Comparison of ENCODE assay signal across 9 cellular contexts in genomic region chr10:103333934-103334520, GRCh38. TPM values are rescaled to one million over a fixed set of nuclear protein-coding genes. Genes with fewer than 3 reads are reported as not detected.
DNase-seq lines count a peak whose midpoint lies in the region; TF ChIP-seq lines count a peak whose summit lies in the region.
"Had no signal": no experiment of that assay in that cellular context is flagged by ENCODE, and none has a peak within 500 bp of the region (broad histone marks: within the 10 kb centered on the region; RNA-seq: fewer than 3 reads in every experiment).

No MANE protein-coding gene starts in this region.

- intact Hi-C loops in uterus (cut with DNase I; ENCODE audit: low total_unique reads), result no loop called here

- DNase-seq in A172 (ENCODE audit: low spot score), result peak; percentile 36
- peak; percentile 35 for DNase-seq in GM10248 (ENCODE audit: extremely low spot score)
- DNase-seq in Peyer's patch, result no peak
- peak; percentile 28 for DNase-seq in glomerular visceral epithelial cell (ENCODE audit: extremely low spot score)
- DNase-seq in uterus, result no peak
- no peak for DNase-seq in stimulated activated CD4-positive, alpha-beta T cell treated with anti-CD3 and anti-CD28 coated beads, Interleukin-4, amount 100 ng/mL, for 4 hours
- DNase-seq in activated CD8-positive, alpha-beta memory T cell treated with anti-CD3 and anti-CD28 coated beads, Interleukin-2, amount 50 U/mL, for 48 hours, result no peak
- no peak for DNase-seq in NCI-H2107 (lab: John Stamatoyannopoulos, UW)
- DNase-seq: activated naive CD8-positive, alpha-beta T cell treated with anti-CD3 and anti-CD28 coated beads, Interleukin-2, amount 10 ng/mL, durations not matched to agents 7 days and 5 days had no signal

- TF ChIP-seq CTCF in GM10248 (IDR thresholded peaks at IDR 0.05; ENCODE audit: control extremely low read depth, extremely low read depth, low read depth, missing control alignments) (peak; percentile 54), Peyer's patch (IDR thresholded peaks at IDR 0.05) (peak; percentile 42 to 51 (median 48)), uterus (IDR thresholded peaks at IDR 0.05) (peak; percentile 26 to 57 (median 49))

- CTCF ChIA-PET in GM10248 (lab: Yijun Ruan, JAX), result interaction anchor here (0.8 to 3.9 kb wide), 14 partner anchors 9 to 498 kb away, joined by 3 to 13 read pairs (median 6); partner anchors contain the start of genes CNNM2, CYP17A1 and PCGF6

- H3K36me3 ChIP-seq in Peyer's patch (peaks cover 0 to 57% (median 0%) of the 10 kb centered on the region in 3 donors), uterus (no peaks in the 10 kb centered on the region)

- H3K9me3 ChIP-seq in Peyer's patch (no peaks in the 10 kb centered on the region), uterus (no peaks in the 10 kb centered on the region)

- H3K27ac ChIP-seq in Peyer's patch (no peak overlapping the region), uterus (no peak overlapping the region)

- no peak for TF ChIP-seq POLR2A in Peyer's patch (IDR thresholded peaks at IDR 0.05)
- no peak for TF ChIP-seq POLR2A in uterus (IDR thresholded peaks at IDR 0.05)

- POLR2A ChIA-PET in GM10248 (lab: Yijun Ruan, JAX), result no interaction called here

- H3K27me3 ChIP-seq in Peyer's patch, result no peaks in the 10 kb centered on the region
- no peaks in the 10 kb centered on the region for H3K27me3 ChIP-seq in uterus

- H3K4me3 ChIP-seq in Peyer's patch (no peak overlapping the region), uterus (no peak overlapping the region)

- H3K4me1 ChIP-seq in Peyer's patch (no peaks in the 10 kb centered on the region), uterus (no peaks in the 10 kb centered on the region)

RNA-seq across cellular contexts. Expression of gene PCGF6, which starts 16.9 kb away (rescaled TPM):
- total RNA-seq in A172 (2014; rRNA removed; shearing (Covaris generic)), result 42.0 and 42.8 TPM in 2 replicates
- 10 to 100 TPM in 2 of 4 donors, 1 to 10 TPM in 2; 6.6 to 25.6 (median 10.1) TPM for total RNA-seq in Peyer's patch
- total RNA-seq in uterus, result 10 to 100 TPM in 2 of 4 donors, 1 to 10 TPM in 2; 1.5 to 19.2 (median 9.7) TPM

RNA-seq across cellular contexts. Expression of gene TAF5, which starts 33.7 kb away (rescaled TPM):
- total RNA-seq in A172 (2014; rRNA removed; shearing (Covaris generic)), result 11.7 and 13.4 TPM in 2 replicates
- total RNA-seq in Peyer's patch (1 to 10 TPM; 3.6 to 7.0 (median 5.3) TPM), uterus (1 to 10 TPM; 1.8 to 8.6 (median 6.0) TPM)

RNA-seq across cellular contexts. Expression of gene INA, which starts 57.1 kb away (rescaled TPM):
- total RNA-seq in A172 (2014; rRNA removed; shearing (Covaris generic)), result not detected in 2 replicates
- 1 to 10 TPM in 1 of 4 donors, under 1 TPM in 1, not detected in 2; 0.35 to 1.1 TPM for total RNA-seq in Peyer's patch
- under 1 TPM in 1 of 4 donors, not detected in 3; 0.55 TPM for total RNA-seq in uterus

Comparison
In these comparisons a context has a peak if more than half of its experiments do, and no peak if none do; other contexts are left out.
1. DNase-seq: peak in A172 (single experiment), GM10248 (single experiment) and glomerular visceral epithelial cell (single experiment); none in Peyer's patch (0 of 3), uterus (0 of 2), stimulated activated CD4-positive, alpha-beta T cell treated with anti-CD3 and anti-CD28 coated beads, Interleukin-4, amount 100 ng/mL, for 4 hours (0 of 2), activated CD8-positive, alpha-beta memory T cell treated with anti-CD3 and anti-CD28 coated beads, Interleukin-2, amount 50 U/mL, for 48 hours (single experiment) and NCI-H2107 (single experiment).
2. Peak in every context shown above with its lines, with median percentiles within 50 percentile points of each other: CTCF ChIP-seq.